8 cellular contexts compared by ENCODE assay signal in genomic region chr1:6245869-6246496, GRCh38. TPM values are rescaled to one million over a fixed set of nuclear protein-coding genes. Genes with fewer than 3 reads are reported as not detected.
DNase-seq lines count a peak whose midpoint lies in the region; ATAC-seq lines count a peak whose summit lies in the region.

No MANE protein-coding gene starts in this region.

- peak overlapping the region; percentile 70 for H3K4me3 ChIP-seq in HUES64 (ENCODE audit: low read length)

- ATAC-seq in sciatic nerve (no peak), HG03342 (IDR thresholded peaks at IDR 0.05; ENCODE audit: unreplicated experiment) (no peak), GM21576 (IDR thresholded peaks at IDR 0.05; ENCODE audit: unreplicated experiment) (no peak)

- H3K4me1 ChIP-seq in HUES64 (ENCODE audit: insufficient read depth, low read length): peaks cover 18% of the 10 kb centered on the region

- H3K9ac ChIP-seq in HUES64 (ENCODE audit: low read depth, low read length): peak overlapping the region; percentile 43; the same call in 1 of the 2 replicates

- intact Hi-C loops in sciatic nerve (cut with DNase I): loop anchor here (5.0 to 10.0 kb wide), 4 partner anchors 91 to 194 kb away; no protein-coding TSS in a partner anchor

- peaks cover 79% of the 10 kb centered on the region for H3K27me3 ChIP-seq in HUES64 (ENCODE audit: insufficient read depth, low read length)

- no peaks in the 10 kb centered on the region for H3K9me3 ChIP-seq in HUES64 (ENCODE audit: insufficient read depth, low read depth, low read length)

- H3K27ac ChIP-seq in HUES64 (ENCODE audit: low read depth, low read length): peak overlapping the region; percentile 77; the same call in 1 of the 2 replicates

- WGBS in HUES64: 2% methylated on average over 49 of the region's 49 CpGs

- no peaks in the 10 kb centered on the region for H3K36me3 ChIP-seq in HUES64 (ENCODE audit: insufficient read depth, low read length)

- DNase-seq in COR-L47 (lab: John Stamatoyannopoulos, UW) (peak; percentile 74), SW 1271 (lab: John Stamatoyannopoulos, UW) (peak; percentile 26), ecto neural progenitor cell (ENCODE audit: low spot score) (peak; percentile 96), sciatic nerve (ENCODE audit: low spot score) (no peak)
- DNase-seq in stimulated activated CD4-positive, alpha-beta T cell treated with anti-CD3 and anti-CD28 coated beads, Interleukin-4, amount 100 ng/mL, for 48 hours (ENCODE audit: low read depth in 2 of 2): peak; percentile 42 to 46

RNA-seq across cellular contexts. Expression of gene HES3, which starts 2.0 kb away (rescaled TPM):
- polyA plus RNA-seq in HUES64 (2013, experiment 1 of 2): 40.9 TPM
- polyA plus RNA-seq in HUES64 (2013, experiment 2 of 2): 47.5 TPM
- total RNA-seq in sciatic nerve: not detected

RNA-seq across cellular contexts. Expression of gene ICMT, which starts 10.2 kb away (rescaled TPM):
- polyA plus RNA-seq in HUES64 (2013, experiment 1 of 2): 95.1 TPM
- polyA plus RNA-seq in HUES64 (2013, experiment 2 of 2): 86.5 TPM
- total RNA-seq in sciatic nerve: 41.9 TPM

RNA-seq across cellular contexts. Expression of gene GPR153, which starts 14.9 kb away (rescaled TPM):
- 7.9 TPM for polyA plus RNA-seq in HUES64 (2013, experiment 1 of 2)
- 14.0 TPM for polyA plus RNA-seq in HUES64 (2013, experiment 2 of 2)
- total RNA-seq in sciatic nerve: 10.6 TPM

RNA-seq across cellular contexts. Expression of gene RNF207, which starts 40.1 kb away (rescaled TPM):
- polyA plus RNA-seq in HUES64 (2013, experiment 1 of 2): 0.80 TPM
- 2.5 TPM for polyA plus RNA-seq in HUES64 (2013, experiment 2 of 2)
- total RNA-seq in sciatic nerve: 26.9 TPM

RNA-seq across cellular contexts. Expression of gene RPL22, which starts 46.6 kb away (rescaled TPM):
- polyA plus RNA-seq in HUES64 (2013, experiment 1 of 2): 320 TPM
- polyA plus RNA-seq in HUES64 (2013, experiment 2 of 2): 370 TPM
- 354 TPM for total RNA-seq in sciatic nerve
